9 cellular contexts compared by ENCODE assay signal in the genomic region with DNA sequence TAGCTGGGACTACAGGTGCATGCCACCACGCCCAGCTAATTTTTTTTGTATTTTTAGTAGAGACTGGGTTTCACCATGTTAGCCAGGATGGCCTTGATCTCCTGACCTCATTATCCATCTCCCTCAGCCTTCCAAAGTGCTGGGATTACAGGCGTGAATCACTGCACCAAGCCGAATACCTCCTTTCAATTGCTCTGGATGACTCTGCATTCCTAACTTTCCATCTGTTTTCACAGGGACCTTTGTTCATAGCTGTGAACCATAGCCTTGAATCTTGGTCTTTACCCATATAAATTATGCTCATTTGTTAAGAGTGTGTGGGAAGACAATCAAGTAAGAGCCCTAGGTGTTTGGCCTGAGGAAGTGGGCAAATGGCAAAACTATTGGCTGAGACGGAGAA.
"Had no signal": no experiment of that assay in that cellular context is flagged by ENCODE, and none has a peak within 500 bp of the region (broad histone marks: within the 10 kb centered on the region; RNA-seq: fewer than 3 reads in every experiment).

No MANE protein-coding gene starts in this region.

- ATAC-seq: GM23338, HCT116, K562 had no signal

- H3K9me3 ChIP-seq: HAP-1 had no signal

- H3K4me1 ChIP-seq: HAP-1 had no signal

- H3K36me3 ChIP-seq: HAP-1 had no signal

- FAIRE-seq: K562 had no signal

- DNase-seq: H7, HFFc6, IMR-90, KG1 had no signal

- H3K4me2 ChIP-seq: GM23338 had no signal

- H3K27ac ChIP-seq: HL-60 had no signal

- H3K4me3 ChIP-seq: GM23338, HAP-1, K562 had no signal
